In genomic region chr2:202237787-202238233, GRCh38 we compare ENCODE assay signal across 1 cellular context.
TF ChIP-seq lines count a peak whose summit lies in the region.

No MANE protein-coding gene starts in this region.

TF ChIP-seq in GM23338, 12 proteins besides CTCF, POLR2A, EP300 and RAD21 (continued from another document):
- TF ChIP-seq, protein P1, sequence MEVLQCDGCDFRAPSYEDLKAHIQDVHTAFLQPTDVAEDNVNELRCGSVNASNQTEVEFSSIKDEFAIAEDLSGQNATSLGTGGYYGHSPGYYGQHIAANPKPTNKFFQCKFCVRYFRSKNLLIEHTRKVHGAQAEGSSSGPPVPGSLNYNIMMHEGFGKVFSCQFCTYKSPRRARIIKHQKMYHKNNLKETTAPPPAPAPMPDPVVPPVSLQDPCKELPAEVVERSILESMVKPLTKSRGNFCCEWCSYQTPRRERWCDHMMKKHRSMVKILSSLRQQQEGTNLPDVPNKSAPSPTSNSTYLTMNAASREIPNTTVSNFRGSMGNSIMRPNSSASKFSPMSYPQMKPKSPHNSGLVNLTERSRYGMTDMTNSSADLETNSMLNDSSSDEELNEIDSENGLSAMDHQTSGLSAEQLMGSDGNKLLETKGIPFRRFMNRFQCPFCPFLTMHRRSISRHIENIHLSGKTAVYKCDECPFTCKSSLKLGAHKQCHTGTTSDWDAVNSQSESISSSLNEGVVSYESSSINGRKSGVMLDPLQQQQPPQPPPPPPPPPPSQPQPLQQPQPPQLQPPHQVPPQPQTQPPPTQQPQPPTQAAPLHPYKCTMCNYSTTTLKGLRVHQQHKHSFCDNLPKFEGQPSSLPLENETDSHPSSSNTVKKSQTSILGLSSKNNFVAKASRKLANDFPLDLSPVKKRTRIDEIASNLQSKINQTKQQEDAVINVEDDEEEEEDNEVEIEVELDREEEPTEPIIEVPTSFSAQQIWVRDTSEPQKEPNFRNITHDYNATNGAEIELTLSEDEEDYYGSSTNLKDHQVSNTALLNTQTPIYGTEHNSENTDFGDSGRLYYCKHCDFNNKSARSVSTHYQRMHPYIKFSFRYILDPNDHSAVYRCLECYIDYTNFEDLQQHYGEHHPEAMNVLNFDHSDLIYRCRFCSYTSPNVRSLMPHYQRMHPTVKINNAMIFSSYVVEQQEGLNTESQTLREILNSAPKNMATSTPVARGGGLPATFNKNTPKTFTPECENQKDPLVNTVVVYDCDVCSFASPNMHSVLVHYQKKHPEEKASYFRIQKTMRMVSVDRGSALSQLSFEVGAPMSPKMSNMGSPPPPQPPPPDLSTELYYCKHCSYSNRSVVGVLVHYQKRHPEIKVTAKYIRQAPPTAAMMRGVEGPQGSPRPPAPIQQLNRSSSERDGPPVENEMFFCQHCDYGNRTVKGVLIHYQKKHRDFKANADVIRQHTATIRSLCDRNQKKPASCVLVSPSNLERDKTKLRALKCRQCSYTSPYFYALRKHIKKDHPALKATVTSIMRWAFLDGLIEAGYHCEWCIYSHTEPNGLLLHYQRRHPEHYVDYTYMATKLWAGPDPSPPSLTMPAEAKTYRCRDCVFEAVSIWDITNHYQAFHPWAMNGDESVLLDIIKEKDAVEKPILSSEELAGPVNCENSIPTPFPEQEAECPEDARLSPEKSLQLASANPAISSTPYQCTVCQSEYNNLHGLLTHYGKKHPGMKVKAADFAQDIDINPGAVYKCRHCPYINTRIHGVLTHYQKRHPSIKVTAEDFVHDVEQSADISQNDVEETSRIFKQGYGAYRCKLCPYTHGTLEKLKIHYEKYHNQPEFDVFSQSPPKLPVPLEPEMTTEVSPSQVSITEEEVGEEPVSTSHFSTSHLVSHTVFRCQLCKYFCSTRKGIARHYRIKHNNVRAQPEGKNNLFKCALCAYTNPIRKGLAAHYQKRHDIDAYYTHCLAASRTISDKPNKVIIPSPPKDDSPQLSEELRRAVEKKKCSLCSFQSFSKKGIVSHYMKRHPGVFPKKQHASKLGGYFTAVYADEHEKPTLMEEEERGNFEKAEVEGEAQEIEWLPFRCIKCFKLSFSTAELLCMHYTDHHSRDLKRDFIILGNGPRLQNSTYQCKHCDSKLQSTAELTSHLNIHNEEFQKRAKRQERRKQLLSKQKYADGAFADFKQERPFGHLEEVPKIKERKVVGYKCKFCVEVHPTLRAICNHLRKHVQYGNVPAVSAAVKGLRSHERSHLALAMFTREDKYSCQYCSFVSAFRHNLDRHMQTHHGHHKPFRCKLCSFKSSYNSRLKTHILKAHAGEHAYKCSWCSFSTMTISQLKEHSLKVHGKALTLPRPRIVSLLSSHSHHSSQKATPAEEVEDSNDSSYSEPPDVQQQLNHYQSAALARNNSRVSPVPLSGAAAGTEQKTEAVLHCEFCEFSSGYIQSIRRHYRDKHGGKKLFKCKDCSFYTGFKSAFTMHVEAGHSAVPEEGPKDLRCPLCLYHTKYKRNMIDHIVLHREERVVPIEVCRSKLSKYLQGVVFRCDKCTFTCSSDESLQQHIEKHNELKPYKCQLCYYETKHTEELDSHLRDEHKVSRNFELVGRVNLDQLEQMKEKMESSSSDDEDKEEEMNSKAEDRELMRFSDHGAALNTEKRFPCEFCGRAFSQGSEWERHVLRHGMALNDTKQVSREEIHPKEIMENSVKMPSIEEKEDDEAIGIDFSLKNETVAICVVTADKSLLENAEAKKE (CRISPR knock-in tag; IDR thresholded peaks at IDR 0.05): no peak
- no peak for TF ChIP-seq EZH2phosphoT487 (IDR thresholded peaks at IDR 0.05; ENCODE audit: unreplicated experiment)
